23 cellular contexts compared by ENCODE assay signal in genomic region chrX:64202808-64203320, GRCh38. TPM values are rescaled to one million over a fixed set of nuclear protein-coding genes. Genes with fewer than 3 reads are reported as not detected.
DNase-seq lines count a peak whose midpoint lies in the region; ATAC-seq and TF ChIP-seq lines count a peak whose summit lies in the region.
"Had no signal": no experiment of that assay in that cellular context is flagged by ENCODE, and none has a peak within 500 bp of the region (broad histone marks: within the 10 kb centered on the region; RNA-seq: fewer than 3 reads in every experiment).

No MANE protein-coding gene starts in this region.

- CTCF ChIA-PET in CD4-positive, alpha-beta T cell (lab: Charles Lee), result no interaction called here

- no peaks in the 10 kb centered on the region for H3K9me3 ChIP-seq in CD4-positive, alpha-beta T cell (ENCODE audit: control insufficient read depth, low read length)
- no peaks in the 10 kb centered on the region for H3K9me3 ChIP-seq in osteoblast (ENCODE audit: low read depth, low read length)
- H3K9me3 ChIP-seq: heart left ventricle, ovary, thoracic aorta had no signal

- peaks cover 3% of the 10 kb centered on the region for H4K20me1 ChIP-seq in osteoblast (ENCODE audit: insufficient read depth, low read length)

- H3K9me3 Mint-ChIP-seq in CD4-positive, alpha-beta T cell, result no peaks in the 10 kb centered on the region
- H3K9me3 Mint-ChIP-seq in HFFc6, result no peaks in the 10 kb centered on the region
- H3K9me3 Mint-ChIP-seq: activated naive CD4-positive, alpha-beta T cell treated with anti-CD3 and anti-CD28 coated beads, Interleukin-2, amount 10 ng/mL, durations not matched to agents 7 days and 5 days; activated T-cell treated with anti-CD3 and anti-CD28 coated beads, Interleukin-2, amount 50 U/mL, for 4 hours; dendritic cell treated with granulocyte-macrophage colony-stimulating factor and Interleukin-4, amounts not matched to agents 40 ng/mL and 50 ng/mL, for 4 days; stimulated activated effector memory CD8-positive, alpha-beta T cell treated with anti-CD3 and anti-CD28 coated beads, Interleukin-12 subunit alpha, Interleukin-12 subunit beta, amount 100 ng/mL, for 72 hours had no signal

- no peak for TF ChIP-seq CTCF in CD4-positive, alpha-beta T cell (IDR thresholded peaks at IDR 0.05)
- TF ChIP-seq CTCF in HFFc6 (IDR thresholded peaks at IDR 0.05), result no peak
- no peak for TF ChIP-seq CTCF in fibroblast of mammary gland (conservative IDR thresholded peaks at IDR 0.05; ENCODE audit: control insufficient read depth, insufficient read depth, low read depth, low read length)
- TF ChIP-seq CTCF in osteoblast (IDR thresholded peaks at IDR 0.05; ENCODE audit: extremely low read depth, low read depth, low read length), result no peak

- no peaks in the 10 kb centered on the region for H3K36me3 ChIP-seq in osteoblast (ENCODE audit: insufficient read depth, low read length)
- H3K36me3 ChIP-seq: heart left ventricle, ovary, thoracic aorta had no signal

- H3K4me3 Mint-ChIP-seq in CD4-positive, alpha-beta T cell, result peak overlapping the region; percentile 68
- no peak overlapping the region for H3K4me3 Mint-ChIP-seq in HFFc6
- H3K4me3 Mint-ChIP-seq: dendritic cell treated with granulocyte-macrophage colony-stimulating factor and Interleukin-4, amounts not matched to agents 40 ng/mL and 50 ng/mL, for 4 days had no signal

- H3K4me3 ChIP-seq in fibroblast of mammary gland (ENCODE audit: control insufficient read depth, low read depth, low read length) (no peak overlapping the region), osteoblast (ENCODE audit: insufficient read depth, low read length) (no peak overlapping the region)
- H3K4me3 ChIP-seq: ovary had no signal

- H2AFZ ChIP-seq in osteoblast (ENCODE audit: low read length), result no peak overlapping the region

- peaks cover 12% of the 10 kb centered on the region for H3K4me1 ChIP-seq in osteoblast (ENCODE audit: insufficient read depth, low read length)

- no peaks in the 10 kb centered on the region for H3K27me3 ChIP-seq in CD4-positive, alpha-beta T cell (ENCODE audit: control insufficient read depth, insufficient read depth, low read length)
- H3K27me3 ChIP-seq in osteoblast (ENCODE audit: insufficient read depth, low read length), result no peaks in the 10 kb centered on the region
- H3K27me3 ChIP-seq: ovary had no signal

- H3K27ac Mint-ChIP-seq in CD4-positive, alpha-beta T cell, result no peak overlapping the region
- H3K27ac Mint-ChIP-seq in HFFc6, result peak overlapping the region; percentile 69
- H3K27ac Mint-ChIP-seq: activated naive CD4-positive, alpha-beta T cell treated with anti-CD3 and anti-CD28 coated beads, Interleukin-2, amount 10 ng/mL, durations not matched to agents 7 days and 5 days; dendritic cell treated with granulocyte-macrophage colony-stimulating factor and Interleukin-4, amounts not matched to agents 40 ng/mL and 50 ng/mL, for 4 days; stimulated activated effector memory CD8-positive, alpha-beta T cell treated with anti-CD3 and anti-CD28 coated beads, Interleukin-12 subunit alpha, Interleukin-12 subunit beta, amount 100 ng/mL, for 72 hours had no signal

- H3K4me1 Mint-ChIP-seq in CD4-positive, alpha-beta T cell (ENCODE audit: low read depth), result peaks cover 31% of the 10 kb centered on the region
- H3K4me1 Mint-ChIP-seq in HFFc6 (ENCODE audit: low read depth), result peaks cover 41% of the 10 kb centered on the region

- no peak overlapping the region for H3K27ac ChIP-seq in CD4-positive, alpha-beta T cell (ENCODE audit: low read depth, low read length)
- H3K27ac ChIP-seq in osteoblast (ENCODE audit: low read depth, low read length), result no peak overlapping the region
- H3K27ac ChIP-seq: RWPE1 had no signal

- intact Hi-C loops in CD4-positive, alpha-beta T cell (cut with DNase I, micrococcal nuclease), result loop anchor here (10.0 kb wide), 3 partner anchors 648 to 1332 kb away; partner anchors contain the start of genes ZC4H2 (in 2 of the 2) and LAS1L (in 1 of the 2)

- peak overlapping the region; percentile 2 for H3K4me2 ChIP-seq in osteoblast (ENCODE audit: insufficient read depth, low read length)

- H3K36me3 Mint-ChIP-seq in CD4-positive, alpha-beta T cell (ENCODE audit: low read depth), result peaks cover 5% of the 10 kb centered on the region
- H3K36me3 Mint-ChIP-seq in HFFc6 (ENCODE audit: low read depth), result no peaks in the 10 kb centered on the region
- H3K36me3 Mint-ChIP-seq: stimulated activated effector memory CD8-positive, alpha-beta T cell treated with anti-CD3 and anti-CD28 coated beads, Interleukin-12 subunit alpha, Interleukin-12 subunit beta, amount 100 ng/mL, for 72 hours had no signal

- POLR2A ChIA-PET in CD4-positive, alpha-beta T cell (lab: Charles Lee), result no interaction called here

- H3K27me3 Mint-ChIP-seq in CD4-positive, alpha-beta T cell, result no peaks in the 10 kb centered on the region
- H3K27me3 Mint-ChIP-seq in HFFc6 (ENCODE audit: insufficient read depth), result no peaks in the 10 kb centered on the region; the same call in 1 of the 2 replicates
- H3K27me3 Mint-ChIP-seq: activated naive CD4-positive, alpha-beta T cell treated with anti-CD3 and anti-CD28 coated beads, Interleukin-2, amount 10 ng/mL, durations not matched to agents 7 days and 5 days; dendritic cell treated with granulocyte-macrophage colony-stimulating factor and Interleukin-4, amounts not matched to agents 40 ng/mL and 50 ng/mL, for 4 days had no signal

- no peak for ATAC-seq in CD4-positive, alpha-beta T cell (ENCODE audit: poor library complexity)
- ATAC-seq in GM18870 (IDR thresholded peaks at IDR 0.05; ENCODE audit: unreplicated experiment), result no peak
- ATAC-seq in HG03045 (IDR thresholded peaks at IDR 0.05; ENCODE audit: unreplicated experiment), result no peak
- ATAC-seq: activated CD4-positive, CD25-positive, alpha-beta regulatory T cell treated with anti-CD3 and anti-CD28 coated beads, Interleukin-2, amount 50 U/mL, for 24 hours; activated T-cell treated with anti-CD3 and anti-CD28 coated beads, Interleukin-2, amount 50 U/mL, for 4 hours; heart left ventricle; right cardiac atrium; stimulated activated effector memory CD8-positive, alpha-beta T cell treated with anti-CD3 and anti-CD28 coated beads, Interleukin-12 subunit alpha, Interleukin-12 subunit beta, amount 100 ng/mL, for 72 hours had no signal

- no peak for DNase-seq in CD4-positive, alpha-beta T cell
- no peak for DNase-seq in HFFc6
- peak; percentile 8 for DNase-seq in fibroblast of mammary gland (ENCODE audit: low read depth)
- DNase-seq in osteoblast (ENCODE audit: insufficient read length, low spot score, missing footprints), result peak; percentile 82
- no peak for DNase-seq in NCI-H1105 treated with DMSO at 0.1 percent for 48 hours (lab: John Stamatoyannopoulos, UW)
- DNase-seq: activated CD8-positive, alpha-beta memory T cell treated with anti-CD3 and anti-CD28 coated beads for 24 hours; activated naive CD4-positive, alpha-beta T cell treated with anti-CD3 and anti-CD28 coated beads, Interleukin-2, amount 10 ng/mL, durations not matched to agents 7 days and 5 days; activated T-cell treated with anti-CD3 and anti-CD28 coated beads, Interleukin-2, amount 50 U/mL, for 4 hours; heart left ventricle; NCI-H146; NCI-H2171; NCI-H526; ovary; right cardiac atrium had no signal

- peaks cover 5% of the 10 kb centered on the region for H3K79me2 ChIP-seq in osteoblast (ENCODE audit: insufficient read depth, low read length)

RNA-seq across cellular contexts. Expression of gene AMER1, which starts 2.6 kb away (rescaled TPM):
- 1 to 10 TPM; 2.9 to 3.0 TPM for total RNA-seq in CD4-positive, alpha-beta T cell
- 1 to 10 TPM; 1.6 to 2.1 (median 2.0) TPM for total RNA-seq in HFFc6 (2021; fragmentation: NEBNext Ultra II Directional; extraction: Animal tissue kit (Norgen Biotek cat#: 25700))
- 2.4 and 2.5 TPM in 2 replicates for total RNA-seq in osteoblast

RNA-seq across cellular contexts. Expression of gene ASB12, which starts 27.5 kb away (rescaled TPM):
- not detected for total RNA-seq in CD4-positive, alpha-beta T cell
- not detected for total RNA-seq in HFFc6 (2021; fragmentation: NEBNext Ultra II Directional; extraction: Animal tissue kit (Norgen Biotek cat#: 25700))
- 0.29 TPM in 1 of 2 replicates, not detected in the other for total RNA-seq in osteoblast
- total RNA-seq: liver, M059J, thoracic aorta had no signal

Comparison
In these comparisons a context has a peak if more than half of its experiments do, and no peak if none do; other contexts are left out.
1. DNase-seq: peak in fibroblast of mammary gland (single experiment) and osteoblast (single experiment); none in CD4-positive, alpha-beta T cell (0 of 10), HFFc6 (single experiment) and NCI-H1105 treated with DMSO at 0.1 percent for 48 hours (single experiment).